Comparison of ENCODE assay signal across 1 cellular context in the genomic region with DNA sequence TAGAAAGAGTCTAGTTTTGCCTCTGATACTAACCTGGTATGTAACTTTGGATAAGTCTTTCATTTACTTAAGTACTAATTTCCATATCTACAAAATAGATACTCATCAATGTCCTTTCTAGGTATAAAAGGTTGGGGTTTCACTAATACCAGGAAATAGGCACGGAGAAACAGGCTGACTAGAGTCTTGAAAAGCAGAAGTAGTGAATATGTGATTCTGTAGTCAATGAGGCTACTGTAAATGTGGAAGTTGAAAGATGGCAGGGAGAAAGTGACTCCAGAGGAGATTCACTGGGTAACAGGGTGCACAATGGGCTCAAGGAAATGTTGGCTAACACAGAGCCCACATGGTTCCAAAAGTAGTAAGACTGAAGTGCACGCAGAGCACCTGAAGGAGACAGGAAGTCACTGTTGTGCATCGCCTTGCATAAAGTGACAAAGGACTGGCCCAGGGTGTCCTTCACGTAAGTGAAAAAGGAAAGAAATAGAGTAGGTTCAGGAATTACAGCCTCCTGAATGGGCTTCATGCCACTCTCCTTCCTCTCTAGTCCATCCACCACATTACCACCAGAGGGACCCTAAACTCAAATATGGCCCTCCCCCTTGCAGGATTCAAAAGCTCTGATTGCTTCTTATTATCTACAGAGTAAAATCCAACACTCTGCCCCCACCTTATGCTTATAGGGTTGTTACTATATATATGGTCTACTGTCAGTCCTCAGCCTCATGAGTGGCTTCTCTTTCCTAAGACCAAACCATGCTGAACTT.
TF ChIP-seq lines count a peak whose summit lies in the region.

No MANE protein-coding gene starts in this region.

TF ChIP-seq in SK-N-SH, 30 proteins besides CTCF, POLR2A, EP300 and RAD21 (continued from another document):
- TF ChIP-seq REST (IDR thresholded peaks at IDR 0.05; ENCODE audit: low read depth, low read length), result no peak
- TF ChIP-seq GABPA (IDR thresholded peaks at IDR 0.05; ENCODE audit: low read depth), result no peak
- no peak for TF ChIP-seq TEAD4 (IDR thresholded peaks at IDR 0.05; ENCODE audit: borderline replicate concordance, insufficient read depth)
